Comparison of ENCODE assay signal across 8 cellular contexts in the genomic region with DNA sequence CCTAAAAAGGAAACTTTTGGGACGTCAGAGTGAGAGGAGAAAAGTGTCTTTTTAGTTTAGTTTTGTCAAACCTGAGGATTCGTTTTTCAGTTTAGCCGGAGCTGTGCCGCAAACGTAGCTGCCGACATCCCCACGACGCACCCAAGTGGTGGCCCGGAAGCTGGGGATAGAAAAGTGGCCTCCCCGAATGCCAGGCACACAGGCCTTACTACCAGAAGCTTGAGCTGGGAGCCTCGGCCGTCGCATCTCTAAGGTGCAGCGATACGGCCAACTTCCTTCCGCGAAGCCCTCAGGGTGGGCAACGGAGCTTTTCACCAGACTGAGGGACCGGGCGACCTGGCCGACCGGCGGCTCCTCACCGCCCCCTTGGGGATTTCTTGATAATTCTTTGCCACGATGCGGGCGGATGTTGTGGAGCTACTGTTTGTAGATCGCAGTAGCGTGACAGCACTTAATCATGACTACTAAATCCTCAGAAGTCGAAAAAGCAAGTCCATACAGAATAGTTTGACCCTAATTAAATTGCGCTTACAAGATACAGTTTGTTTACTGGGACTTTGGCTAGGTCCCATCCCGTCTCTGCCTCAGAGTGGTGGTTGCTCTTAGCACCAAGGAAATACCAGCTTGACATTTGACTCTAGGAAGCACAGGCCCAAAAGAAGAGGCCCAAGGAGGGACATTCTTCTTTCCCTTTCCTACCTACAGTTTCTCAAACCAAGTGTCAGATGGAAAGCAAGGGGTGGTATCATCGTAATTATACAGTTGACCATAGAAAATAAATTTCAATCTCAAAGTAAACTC. TPM values are rescaled to one million over a fixed set of nuclear protein-coding genes. Genes with fewer than 3 reads are reported as not detected.
DNase-seq lines count a peak whose midpoint lies in the region; ATAC-seq and TF ChIP-seq lines count a peak whose summit lies in the region.

No MANE protein-coding gene starts in this region.

- in situ Hi-C loops in gastrocnemius medialis (cut with MboI; ENCODE audit: low sequenced_read_pairs in 4 of 4), result loop anchor here in 2 of 4 donors (10.0 to 25.0 kb wide), 3 partner anchors 172 to 1328 kb away; a partner anchor contains a TSS

- H3K27ac Mint-ChIP-seq in brain, result peak overlapping the region; percentile 99 to 100 (median 100)

- CTCF ChIA-PET in A673 (lab: Charles Lee), result interaction anchor here (0.6 to 1.3 kb wide), 5 partner anchors 82 to 1294 kb away, joined by 3 to 7 read pairs (median 4); no protein-coding TSS in a partner anchor

- peak; percentile 90 for DNase-seq in A673 (ENCODE audit: low spot score)
- peak; percentile 81 for DNase-seq in NCI-H2107 treated with DMSO at 0.1 percent for 48 hours (lab: John Stamatoyannopoulos, UW; ENCODE audit: unreplicated experiment)
- peak; percentile 86 for DNase-seq in UCSD-AML1 (lab: John Stamatoyannopoulos, UW; ENCODE audit: unreplicated experiment)
- DNase-seq in gastrocnemius medialis, result peak; percentile 56 to 74

- H3K9me3 Mint-ChIP-seq in brain, result peaks cover 0 to 2% (median 0%) of the 10 kb centered on the region in 5 experiments

- TF ChIP-seq POLR2A in gastrocnemius medialis (IDR thresholded peaks at IDR 0.05), result peak in 1 of 2 donors; percentile 10

- intact Hi-C loops in A673 (cut with micrococcal nuclease; ENCODE audit: unreplicated experiment) (loop anchor here (5.0 kb wide), 2 partner anchors 87 to 177 kb away; no protein-coding TSS in a partner anchor), gastrocnemius medialis (cut with DNase I; ENCODE audit: low total_unique reads) (loop anchor here (1.0 to 10.0 kb wide), 6 partner anchors 31 to 1579 kb away; a partner anchor contains a TSS)

- peak; percentile 68 for ATAC-seq in GM18861 (IDR thresholded peaks at IDR 0.05; ENCODE audit: unreplicated experiment)
- peak; percentile 68 for ATAC-seq in HG03097 (IDR thresholded peaks at IDR 0.05; ENCODE audit: low FRiP score, unreplicated experiment)
- ATAC-seq in gastrocnemius medialis, result peak; percentile 86 to 88

- H3K9me3 ChIP-seq in A673 (ENCODE audit: low read depth, low read length, poor library complexity, severe bottlenecking) (no peaks in the 10 kb centered on the region), iPS-15b (ENCODE audit: control insufficient read depth, insufficient read depth, low read length) (no peaks in the 10 kb centered on the region), gastrocnemius medialis (no peaks in the 10 kb centered on the region)

- H3K27me3 ChIP-seq in A673 (replicated peaks; ENCODE audit: insufficient read depth, low read depth, low read length, poor library complexity) (no peaks in the 10 kb centered on the region), iPS-15b (ENCODE audit: control insufficient read depth, insufficient read depth, low read length) (no peaks in the 10 kb centered on the region), gastrocnemius medialis (no peaks in the 10 kb centered on the region)

- H3K4me1 ChIP-seq in A673 (ENCODE audit: insufficient read depth, low read length, poor library complexity, severe bottlenecking) (peaks cover 13% of the 10 kb centered on the region), iPS-15b (ENCODE audit: control insufficient read depth, insufficient read depth, low read length) (no peaks in the 10 kb centered on the region), gastrocnemius medialis (peaks cover 17% of the 10 kb centered on the region in 2 donors)

- H3K36me3 Mint-ChIP-seq in brain, result peaks cover 11% of the 10 kb centered on the region

- peak overlapping the region; percentile 95 to 100 (median 99) for H3K4me3 Mint-ChIP-seq in brain

- H3K4me3 ChIP-seq in A673 (ENCODE audit: low read depth, low read length, poor library complexity, severe bottlenecking), result peak overlapping the region; percentile 83
- peak overlapping the region; percentile 83 for H3K4me3 ChIP-seq in iPS-15b (ENCODE audit: low read depth, low read length)
- peak overlapping the region; percentile 72 to 98 (median 84) for H3K4me3 ChIP-seq in gastrocnemius medialis

- H3K9ac ChIP-seq in iPS-15b (ENCODE audit: low read depth, low read length), result peak overlapping the region; percentile 92

- H3K27ac ChIP-seq in A673 (ENCODE audit: low read depth, low read length, poor library complexity, severe bottlenecking), result peak overlapping the region; percentile 94
- peak overlapping the region; percentile 93 to 98 (median 96) for H3K27ac ChIP-seq in gastrocnemius medialis

- H3K27me3 Mint-ChIP-seq in brain, result peaks cover 6% of the 10 kb centered on the region

- H3K4me1 Mint-ChIP-seq in brain, result peaks cover 52% of the 10 kb centered on the region

- POLR2A ChIA-PET in A673 (lab: Charles Lee; ENCODE audit: low non-redundant PET), result interaction anchor here (0.5 to 0.9 kb wide), 2 partner anchors 30 to 173 kb away, joined by 3 to 9 read pairs; a partner anchor contains a TSS

- TF ChIP-seq CTCF in A673 (conservative IDR thresholded peaks at IDR 0.05; ENCODE audit: low read depth, low read length) (peak; percentile 80), brain (conservative IDR thresholded peaks at IDR 0.05) (peak; percentile 74 to 83), gastrocnemius medialis (IDR thresholded peaks at IDR 0.05 in 4 of 5, conservative IDR thresholded peaks at IDR 0.05 in 1 of 5) (peak; percentile 61 to 81 (median 63))

- TSS peak; percentile 89 for BruUV-seq in A673 (replicated peaks; lab: Mats Ljungman, UMichigan)

- H3K36me3 ChIP-seq in A673 (ENCODE audit: insufficient read depth, low read length, poor library complexity, severe bottlenecking) (peaks cover 8% of the 10 kb centered on the region), iPS-15b (ENCODE audit: control insufficient read depth, insufficient read depth, low read length) (no peaks in the 10 kb centered on the region), gastrocnemius medialis (no peaks in the 10 kb centered on the region)

RNA-seq across cellular contexts. Expression of a gene that starts 0.6 kb away (rescaled TPM):
- total RNA-seq in A673 (2021), result 9.7 and 9.8 TPM in 2 replicates
- polyA plus RNA-seq in brain (ENCODE audit: insufficient read depth, low read depth, low replicate concordance), result 4.2 TPM
- 1 to 10 TPM; 3.8 to 7.3 (median 4.7) TPM for total RNA-seq in gastrocnemius medialis

RNA-seq across cellular contexts. Expression of a gene that starts 30.7 kb away (rescaled TPM):
- total RNA-seq in A673 (2021) (15.0 and 17.0 TPM in 2 replicates), gastrocnemius medialis (under 1 TPM in 3 of 4 donors, not detected in 1; 0.16 to 0.27 (median 0.20) TPM)
- polyA plus RNA-seq in brain (ENCODE audit: insufficient read depth, low read depth, low replicate concordance), result 3.8 TPM

Comparison
In these comparisons a context has a peak if more than half of its experiments do, and no peak if none do; other contexts are left out.
1. Peak in every context shown above with its lines: DNase-seq, ATAC-seq, H3K4me3 ChIP-seq and H3K27ac ChIP-seq.
2. RNA of a gene that starts 30.7 kb away (total RNA-seq): 15.0 to 17.0 TPM in A673; 0.16 to 0.27 TPM in gastrocnemius medialis; every median in the first group is over 10 times any median in the second.